Comparison of ENCODE assay signal across 27 cellular contexts in the genomic region with DNA sequence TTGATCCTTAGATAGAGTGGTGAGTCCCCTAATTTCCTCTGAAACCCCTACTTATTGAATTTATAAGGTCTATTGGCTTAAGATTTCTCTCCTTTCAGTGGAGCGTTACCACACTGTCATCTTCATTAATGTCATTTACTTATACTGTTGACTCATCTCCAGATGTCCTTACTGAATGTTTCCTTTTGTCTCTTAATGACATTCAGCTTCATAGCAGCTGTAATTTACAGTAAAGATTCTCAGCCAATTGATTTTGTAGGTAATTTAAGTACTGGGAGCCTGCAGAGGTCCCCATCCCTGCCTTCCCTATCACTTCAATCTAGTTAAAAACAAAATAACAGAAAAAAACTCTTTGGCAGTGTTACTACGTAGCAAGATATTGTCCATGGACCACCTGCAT. TPM values are rescaled to one million over a fixed set of nuclear protein-coding genes. Genes with fewer than 3 reads are reported as not detected.
"Had no signal": no experiment of that assay in that cellular context is flagged by ENCODE, and none has a peak within 500 bp of the region (broad histone marks: within the 10 kb centered on the region; RNA-seq: fewer than 3 reads in every experiment).

No MANE protein-coding gene starts in this region.

- H2AFZ ChIP-seq: neural progenitor cell had no signal

- H3K4me1 ChIP-seq: neural progenitor cell, right atrium auricular region had no signal

- H3K4me3 ChIP-seq: esophagus muscularis mucosa, gastroesophageal sphincter, heart left ventricle, mucosa of descending colon, neural progenitor cell, right atrium auricular region, stomach, vagina had no signal

- H3K9ac ChIP-seq: neural progenitor cell had no signal

- H3K9me3 ChIP-seq: esophagus muscularis mucosa, gastroesophageal sphincter, heart left ventricle, mucosa of descending colon, right atrium auricular region, stomach, vagina had no signal

- DNase-seq: activated CD4-positive, alpha-beta T cell treated with anti-CD3 and anti-CD28 coated beads, Interleukin-2, amount 10 ng/mL, durations not matched to agents 24 days and 14 days; activated CD4-positive, CD25-positive, alpha-beta regulatory T cell; activated CD8-positive, alpha-beta memory T cell treated with anti-CD3 and anti-CD28 coated beads for 24 hours; activated CD8-positive, alpha-beta memory T cell treated with anti-CD3 and anti-CD28 coated beads, Interleukin-2, amount 50 U/mL, for 48 hours; activated gamma-delta T cell treated with Interleukin-2 at 50 U/mL for 16 hours; amniotic stem cell; effector CD4-positive, alpha-beta T cell; heart left ventricle; immature natural killer cell; mesenchymal stem cell; mucosa of descending colon; naive B cell; stimulated activated CD4-positive, alpha-beta T cell treated with anti-CD3 and anti-CD28 coated beads, Interleukin-12 subunit alpha, Interleukin-12 subunit beta, amount 100 ng/mL, for 4 hours; stimulated activated CD4-positive, alpha-beta T cell treated with anti-CD3 and anti-CD28 coated beads, Interleukin-1b, Interleukin-23, amount 100 ng/mL, for 48 hours; stomach; T-helper 9 cell; trophoblast cell had no signal

- H3K4me2 ChIP-seq: neural progenitor cell had no signal

- ATAC-seq: activated naive CD4-positive, alpha-beta T cell treated with anti-CD3 and anti-CD28 coated beads, Interleukin-2, amount 50 U/mL, for 72 hours; gastroesophageal sphincter; heart left ventricle; mucosa of descending colon had no signal

- H3K27ac ChIP-seq: esophagus muscularis mucosa, gastroesophageal sphincter, heart left ventricle, neural progenitor cell, right atrium auricular region, stomach, vagina had no signal

- H3K36me3 ChIP-seq: esophagus muscularis mucosa, gastroesophageal sphincter, heart left ventricle, neural progenitor cell, right atrium auricular region, vagina had no signal

- H3K27me3 ChIP-seq: esophagus muscularis mucosa, gastroesophageal sphincter, heart left ventricle, neural progenitor cell, right atrium auricular region, stomach, vagina had no signal

RNA-seq across cellular contexts. Expression of gene STX19, which starts 18.8 kb away (rescaled TPM):
- total RNA-seq: activated CD4-positive, alpha-beta T cell treated with anti-CD3 and anti-CD28 coated beads, Interleukin-2, amount 10 ng/mL, durations not matched to agents 24 days and 14 days; activated naive CD4-positive, alpha-beta T cell treated with anti-CD3 and anti-CD28 coated beads, Interleukin-2, amount 50 U/mL, for 72 hours; cerebellum; esophagus muscularis mucosa; liver; progenitor cell of endocrine pancreas; right atrium auricular region; temporal lobe had no signal
- polyA plus RNA-seq: heart left ventricle had no signal
